Comparison of ENCODE assay signal across 9 cellular contexts in genomic region chr1:100556181-100556580, GRCh38. TPM values are rescaled to one million over a fixed set of nuclear protein-coding genes. Genes with fewer than 3 reads are reported as not detected.
"Had no signal": no experiment of that assay in that cellular context is flagged by ENCODE, and none has a peak within 500 bp of the region (broad histone marks: within the 10 kb centered on the region; RNA-seq: fewer than 3 reads in every experiment).

No MANE protein-coding gene starts in this region.

- H3K27ac Mint-ChIP-seq: GM23338, H9, HFFc6 had no signal

- H3K27ac ChIP-seq: HL-60 had no signal

- H3K4me2 ChIP-seq: GM23338 had no signal

- H3K4me3 ChIP-seq: GM23338 had no signal

- H3K4me3 Mint-ChIP-seq: GM23338, H9, HFFc6 had no signal

- FAIRE-seq: H1, H54 had no signal

- DNase-seq: H9, HCEC 1CT, HFFc6, IMR-90, KBM-7 had no signal

RNA-seq across cellular contexts. Expression of gene GPR88, which starts 18.2 kb away (rescaled TPM):
- total RNA-seq: H1, H9, HFFc6, IMR-90 had no signal
- polyA plus RNA-seq: GM23338, H1 had no signal
